In the genomic region with DNA sequence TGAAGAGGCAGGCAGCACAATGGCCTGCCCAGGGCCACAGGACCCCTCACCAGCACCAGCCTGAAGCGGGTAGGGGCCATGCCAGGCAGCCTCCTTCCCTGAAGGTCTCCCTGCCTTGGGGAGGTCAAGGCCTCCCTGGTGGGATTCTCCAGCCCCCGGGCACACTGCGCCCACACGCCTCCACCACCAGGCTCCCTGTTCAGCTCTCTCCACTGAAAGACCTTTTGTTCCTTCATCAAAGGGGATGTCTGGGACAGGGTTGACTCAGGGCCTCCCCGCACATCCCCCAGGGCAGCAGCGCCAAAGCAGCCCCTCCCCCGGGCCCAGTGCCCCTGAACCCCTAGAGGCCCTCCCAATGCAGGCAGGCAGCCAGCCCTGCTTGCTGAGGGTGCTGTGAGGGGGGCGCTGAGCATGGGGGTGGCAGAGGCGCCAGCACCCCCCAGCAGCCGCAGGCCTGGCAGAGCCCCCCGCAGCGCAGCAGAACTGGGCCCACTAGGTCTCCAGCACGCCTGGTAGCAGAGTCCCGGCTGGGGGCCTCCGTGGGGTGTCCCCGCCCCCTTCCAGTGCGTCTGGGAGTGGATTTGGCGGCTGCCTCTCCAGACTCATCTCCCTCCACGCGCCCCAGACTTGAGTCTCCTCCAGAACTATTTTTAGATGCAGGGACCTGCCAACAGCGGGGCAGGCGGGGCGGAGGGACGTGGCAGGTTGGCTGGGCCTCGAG, we compare ENCODE assay signal across 11 cellular contexts. TPM values are rescaled to one million over a fixed set of nuclear protein-coding genes. Genes with fewer than 3 reads are reported as not detected.
DNase-seq lines count a peak whose midpoint lies in the region; ATAC-seq, FAIRE-seq and TF ChIP-seq lines count a peak whose summit lies in the region.
"Had no signal": no experiment of that assay in that cellular context is flagged by ENCODE, and none has a peak within 500 bp of the region (broad histone marks: within the 10 kb centered on the region; RNA-seq: fewer than 3 reads in every experiment).

No MANE protein-coding gene starts in this region.

- FAIRE-seq in HepG2 (lab: Jason Lieb, UNC) = peak; percentile 68
- no peak for FAIRE-seq in GM12892 (lab: Jason Lieb, UNC)

- no peaks in the 10 kb centered on the region for H3K27me3 Mint-ChIP-seq in chondrocyte (ENCODE audit: low read depth)

- WGBS in HepG2 (ENCODE audit: low lambda C conversion rate) = 41% methylated on average over 13 of the region's 25 CpGs
- 63% methylated on average over 23 of the region's 25 CpGs; no CpG with 5 or more reads in 1 of the 2 donors for WGBS in transverse colon (ENCODE audit: low coverage in 1 of 2), 2 donors

- peak overlapping the region; percentile 60 for H3K4me2 ChIP-seq in HepG2 (ENCODE audit: low read depth, low read length)

- no peak for TF ChIP-seq RAD21 in HepG2 (CRISPR knock-in tag; IDR thresholded peaks at IDR 0.05)

- in situ Hi-C loops in HepG2 (cut with HindIII; ENCODE audit: extremely low pct_ligation_motif_present, low pct_unique_long_range_greater_than_20kb) (no loop called here), transverse colon (cut with MboI; ENCODE audit: low pct_ligation_motif_present in 1 of 4, low pct_unique_long_range_greater_than_20kb in 1 of 4, low sequenced_read_pairs in 3 of 4) (no loop called here)

- CTCF ChIA-PET in HepG2 (lab: Yijun Ruan, JAX; ENCODE audit: low intra/inter-chr PET ratio, low total read pairs) = interaction anchor here (1.1 kb wide), 1 partner anchor 148 kb away, joined by 3 read pairs; no protein-coding TSS in a partner anchor

- H3K9me3 Mint-ChIP-seq in chondrocyte (ENCODE audit: low read depth) = no peaks in the 10 kb centered on the region

- peak overlapping the region in 1 of 3 experiments; percentile 17; a peak in 1 of 6 replicates for H3K4me3 ChIP-seq in HepG2 (replicated peaks in 1 of 3; ENCODE audit: insufficient read depth in 1 of 3, low read depth in 2 of 3, low read length in 3 of 3)
- no peak overlapping the region for H3K4me3 ChIP-seq in transverse colon

- peak overlapping the region; percentile 72 for H3K9ac ChIP-seq in HepG2 (ENCODE audit: insufficient read depth, low read depth, low read length)

- BruUV-seq in HepG2 (replicated peaks; lab: Mats Ljungman, UMichigan) = no TSS peak

- H3K4me1 ChIP-seq in HepG2 (ENCODE audit: insufficient read depth, low read length) (peaks cover 59% of the 10 kb centered on the region), transverse colon (peaks cover 25 to 33% (median 29%) of the 10 kb centered on the region in 4 donors)

- H3K79me2 ChIP-seq in HepG2 (ENCODE audit: insufficient read depth, low read length) = peaks cover 49% of the 10 kb centered on the region

- H3K27ac Mint-ChIP-seq in chondrocyte (ENCODE audit: unreplicated experiment) = peak overlapping the region; percentile 99

- TF ChIP-seq POLR2A in HepG2 (IDR thresholded peaks at IDR 0.05; ENCODE audit: insufficient read depth in 1 of 2, low read depth in 2 of 2, low read length in 2 of 2) = no peak
- no peak for TF ChIP-seq POLR2A in transverse colon (IDR thresholded peaks at IDR 0.05)
- TF ChIP-seq POLR2A in GM12892 (IDR thresholded peaks at IDR 0.05; ENCODE audit: low read depth, low read length) = no peak

- H3K36me3 ChIP-seq in HepG2 (replicated peaks in 1 of 2; ENCODE audit: control insufficient read depth in 1 of 2, insufficient read depth in 2 of 2, low read length in 2 of 2) (peaks cover 52 to 62% of the 10 kb centered on the region in 2 experiments), transverse colon (peaks cover 0 to 8% (median 0%) of the 10 kb centered on the region in 4 donors)

- peak in 1 of 2 experiments; percentile 65; a peak in 3 of 4 replicates for TF ChIP-seq EP300 in HepG2 (IDR thresholded peaks at IDR 0.05; ENCODE audit: low read depth in 2 of 2, low read length in 2 of 2)
- TF ChIP-seq EP300 in HepG2 (CRISPR knock-in tag; IDR thresholded peaks at IDR 0.05; ENCODE audit: borderline replicate concordance) = peak; percentile 40; the same call in 1 of the 2 replicates
- no peak for TF ChIP-seq EP300 in transverse colon (IDR thresholded peaks at IDR 0.05; ENCODE audit: low read depth)

- peaks cover 71% of the 10 kb centered on the region for H3K4me1 Mint-ChIP-seq in chondrocyte (ENCODE audit: low read depth)

- H3K9me3 ChIP-seq in HepG2 (ENCODE audit: low read length) = no peaks in the 10 kb centered on the region
- no peaks in the 10 kb centered on the region for H3K9me3 ChIP-seq in transverse colon

- peak; percentile 42 for ATAC-seq in HepG2

- peak; percentile 13 for DNase-seq in DMS53 (lab: John Stamatoyannopoulos, UW)
- DNase-seq in DMS53 treated with DMSO at 0.1 percent for 48 hours (lab: John Stamatoyannopoulos, UW; ENCODE audit: unreplicated experiment) = no peak
- DNase-seq in chondrocyte (ENCODE audit: low spot score) = peak; percentile 96
- peak; percentile 89 for DNase-seq in HepG2 (ENCODE audit: low spot score)
- DNase-seq in transverse colon = peak; percentile 62
- no peak for DNase-seq in HuH-7.5 (ENCODE audit: low spot score)
- no peak for DNase-seq in islet precursor cell
- no peak for DNase-seq in GM12892 (ENCODE audit: insufficient read length)
- DNase-seq: retina had no signal

- H3K36me3 Mint-ChIP-seq in chondrocyte (ENCODE audit: low read depth) = peaks cover 27% of the 10 kb centered on the region

- H3K27ac ChIP-seq in HepG2 (ENCODE audit: extremely low read length, insufficient read depth, low read length) (peak overlapping the region; percentile 77), transverse colon (peak overlapping the region; percentile 59 to 87 (median 72))
- H3K27ac ChIP-seq: 22Rv1, HL-60 had no signal

- H3K27me3 ChIP-seq in HepG2 (ENCODE audit: control insufficient read depth in 1 of 2, insufficient read depth in 2 of 2, low read length in 2 of 2) = no peaks in the 10 kb centered on the region
- H3K27me3 ChIP-seq in transverse colon = no peaks in the 10 kb centered on the region

- POLR2A ChIA-PET in HepG2 (lab: Yijun Ruan, JAX) = interaction anchor here (1.1 to 4.0 kb wide), 5 partner anchors 10 to 67 kb away, joined by 4 to 15 read pairs (median 4); a partner anchor contains a TSS

- no peak for TF ChIP-seq CTCF in chondrocyte (IDR thresholded peaks at IDR 0.05)
- no peak for TF ChIP-seq CTCF in HepG2 (CRISPR knock-in tag; IDR thresholded peaks at IDR 0.05)
- TF ChIP-seq CTCF in transverse colon (IDR thresholded peaks at IDR 0.05) = no peak

- H2AFZ ChIP-seq in HepG2 (ENCODE audit: low read length) = no peak overlapping the region

- H3K4me3 Mint-ChIP-seq in chondrocyte (ENCODE audit: unreplicated experiment) = no peak overlapping the region

- H4K20me1 ChIP-seq in HepG2 (ENCODE audit: insufficient read depth, low read length) = peaks cover 8% of the 10 kb centered on the region

- intact Hi-C loops in HepG2 (cut with micrococcal nuclease; ENCODE audit: unreplicated experiment) = loop anchor here (2.0 kb wide), 2 partner anchors 25 to 147 kb away; no protein-coding TSS in a partner anchor
- intact Hi-C loops in transverse colon (cut with DNase I; ENCODE audit: low total_unique reads) = no loop called here

RNA-seq across cellular contexts. Expression of a gene that starts 13.1 kb away (rescaled TPM):
- total RNA-seq in chondrocyte = 125 to 140 TPM (median 125 TPM) in 3 replicates
- total RNA-seq in HepG2 (2016; rRNA removed; fragmentation: Illumina TruSeq; extraction: Trizol) = 35.9 and 48.1 TPM in 2 replicates
- 13.1 and 14.5 TPM in 2 replicates for total RNA-seq in HepG2 (2016; cell fraction: cytosol; rRNA removed; fragmentation: Illumina TruSeq; extraction: Trizol; ENCODE audit: low read depth)
- total RNA-seq in HepG2 (2016; cell fraction: insoluble cytoplasmic fraction; rRNA removed; fragmentation: Illumina TruSeq; extraction: Trizol) = 33.1 and 51.1 TPM in 2 replicates
- 38.7 and 43.1 TPM in 2 replicates for total RNA-seq in HepG2 (2016; cell fraction: membrane; rRNA removed; fragmentation: Illumina TruSeq; extraction: Trizol)
- total RNA-seq in HepG2 (2016; cell fraction: nucleus; rRNA removed; fragmentation: Illumina TruSeq; extraction: Trizol) = 38.1 and 45.0 TPM in 2 replicates
- 51.7 and 57.8 TPM in 2 replicates for polyA plus RNA-seq in HepG2 (2011; rRNA removed)
- 31.6 and 53.3 TPM in 2 replicates for polyA plus RNA-seq in HepG2 (2011; cell fraction: cytosol; rRNA removed)
- polyA plus RNA-seq in HepG2 (2011; cell fraction: nucleus; rRNA removed) = 202 and 242 TPM in 2 replicates
- 39.6 and 65.3 TPM in 2 replicates for polyA plus RNA-seq in HepG2 (2012)
- 13.2 and 13.9 TPM in 2 replicates for polyA plus RNA-seq in HepG2 (2016; cell fraction: cytosol; fragmentation: Illumina TruSeq; extraction: Trizol; ENCODE audit: low read depth)
- polyA plus RNA-seq in HepG2 (2016; cell fraction: insoluble cytoplasmic fraction; fragmentation: Illumina TruSeq; extraction: Trizol; ENCODE audit: low read depth) = 47.9 and 56.1 TPM in 2 replicates
- polyA plus RNA-seq in HepG2 (2016; cell fraction: membrane; fragmentation: Illumina TruSeq; extraction: Trizol; ENCODE audit: low read depth) = 24.5 and 27.8 TPM in 2 replicates
- 68.9 and 74.0 TPM in 2 replicates for polyA plus RNA-seq in HepG2 (2016; cell fraction: nucleus; fragmentation: Illumina TruSeq; extraction: Trizol; ENCODE audit: insufficient read depth, low read depth)
- 35.0 and 120 TPM in 2 replicates for polyA minus RNA-seq in HepG2 (2011; rRNA and poly(A)+ RNA removed; ENCODE audit: low replicate concordance)
- 32.5 and 33.4 TPM in 2 replicates for polyA minus RNA-seq in HepG2 (2011; cell fraction: cytosol; rRNA and poly(A)+ RNA removed)
- polyA minus RNA-seq in HepG2 (2011; cell fraction: nucleus; rRNA and poly(A)+ RNA removed) = 77.6 and 107 TPM in 2 replicates
- total RNA-seq in transverse colon = 100 to 1,000 TPM; 125 to 201 (median 154) TPM
- polyA plus RNA-seq in GM12892 (2012; ENCODE audit: missing spikeins) = 1.5 TPM

RNA-seq across cellular contexts. Expression of a gene that starts 19.5 kb away (rescaled TPM):
- total RNA-seq in chondrocyte (not detected in 3 replicates), HepG2 (2016; rRNA removed; fragmentation: Illumina TruSeq; extraction: Trizol) (not detected in 2 replicates), transverse colon (not detected)
- total RNA-seq in HepG2 (2016; cell fraction: cytosol; rRNA removed; fragmentation: Illumina TruSeq; extraction: Trizol; ENCODE audit: low read depth) = not detected in 2 replicates
- total RNA-seq in HepG2 (2016; cell fraction: insoluble cytoplasmic fraction; rRNA removed; fragmentation: Illumina TruSeq; extraction: Trizol) = not detected in 2 replicates
- total RNA-seq in HepG2 (2016; cell fraction: membrane; rRNA removed; fragmentation: Illumina TruSeq; extraction: Trizol) = not detected in 2 replicates
- total RNA-seq in HepG2 (2016; cell fraction: nucleus; rRNA removed; fragmentation: Illumina TruSeq; extraction: Trizol) = not detected in 2 replicates
- polyA plus RNA-seq in HepG2 (2011; rRNA removed) = 0.55 TPM in 1 of 2 replicates, not detected in the other
- 0.13 and 0.14 TPM in 2 replicates for polyA plus RNA-seq in HepG2 (2011; cell fraction: cytosol; rRNA removed)
- 0.47 TPM in 1 of 2 replicates, not detected in the other for polyA plus RNA-seq in HepG2 (2011; cell fraction: nucleus; rRNA removed)
- polyA plus RNA-seq in HepG2 (2012) = not detected in 2 replicates
- not detected in 2 replicates for polyA plus RNA-seq in HepG2 (2016; cell fraction: cytosol; fragmentation: Illumina TruSeq; extraction: Trizol; ENCODE audit: low read depth)
- not detected in 2 replicates for polyA plus RNA-seq in HepG2 (2016; cell fraction: insoluble cytoplasmic fraction; fragmentation: Illumina TruSeq; extraction: Trizol; ENCODE audit: low read depth)
- polyA plus RNA-seq in HepG2 (2016; cell fraction: membrane; fragmentation: Illumina TruSeq; extraction: Trizol; ENCODE audit: low read depth) = not detected in 2 replicates
- not detected in 2 replicates for polyA plus RNA-seq in HepG2 (2016; cell fraction: nucleus; fragmentation: Illumina TruSeq; extraction: Trizol; ENCODE audit: insufficient read depth, low read depth)
- polyA minus RNA-seq in HepG2 (2011; rRNA and poly(A)+ RNA removed; ENCODE audit: low replicate concordance) = not detected in 2 replicates
- polyA minus RNA-seq in HepG2 (2011; cell fraction: cytosol; rRNA and poly(A)+ RNA removed) = not detected in 2 replicates
- not detected in 2 replicates for polyA minus RNA-seq in HepG2 (2011; cell fraction: nucleus; rRNA and poly(A)+ RNA removed)
- not detected for polyA plus RNA-seq in GM12892 (2012; ENCODE audit: missing spikeins)

RNA-seq across cellular contexts. Expression of a gene that starts 31.3 kb away (rescaled TPM):
- not detected in 3 replicates for total RNA-seq in chondrocyte
- total RNA-seq in HepG2 (2016; rRNA removed; fragmentation: Illumina TruSeq; extraction: Trizol) = not detected in 2 replicates
- total RNA-seq in HepG2 (2016; cell fraction: cytosol; rRNA removed; fragmentation: Illumina TruSeq; extraction: Trizol; ENCODE audit: low read depth) = not detected in 2 replicates
- total RNA-seq in HepG2 (2016; cell fraction: insoluble cytoplasmic fraction; rRNA removed; fragmentation: Illumina TruSeq; extraction: Trizol) = not detected in 2 replicates
- not detected in 2 replicates for total RNA-seq in HepG2 (2016; cell fraction: membrane; rRNA removed; fragmentation: Illumina TruSeq; extraction: Trizol)
- not detected in 2 replicates for total RNA-seq in HepG2 (2016; cell fraction: nucleus; rRNA removed; fragmentation: Illumina TruSeq; extraction: Trizol)
- polyA plus RNA-seq in HepG2 (2011; rRNA removed) = 0.13 and 0.39 TPM in 2 replicates
- polyA plus RNA-seq in HepG2 (2011; cell fraction: cytosol; rRNA removed) = 0.13 TPM in 1 of 2 replicates, not detected in the other
- polyA plus RNA-seq in HepG2 (2011; cell fraction: nucleus; rRNA removed) = 0.53 TPM in 1 of 2 replicates, not detected in the other
- 0.78 and 0.89 TPM in 2 replicates for polyA plus RNA-seq in HepG2 (2012)
- polyA plus RNA-seq in HepG2 (2016; cell fraction: cytosol; fragmentation: Illumina TruSeq; extraction: Trizol; ENCODE audit: low read depth) = 0.40 TPM in 1 of 2 replicates, not detected in the other
- polyA plus RNA-seq in HepG2 (2016; cell fraction: insoluble cytoplasmic fraction; fragmentation: Illumina TruSeq; extraction: Trizol; ENCODE audit: low read depth) = not detected in 2 replicates
- polyA plus RNA-seq in HepG2 (2016; cell fraction: membrane; fragmentation: Illumina TruSeq; extraction: Trizol; ENCODE audit: low read depth) = 0.37 TPM in 1 of 2 replicates, not detected in the other
- polyA plus RNA-seq in HepG2 (2016; cell fraction: nucleus; fragmentation: Illumina TruSeq; extraction: Trizol; ENCODE audit: insufficient read depth, low read depth) = not detected in 2 replicates
- not detected in 2 replicates for polyA minus RNA-seq in HepG2 (2011; rRNA and poly(A)+ RNA removed; ENCODE audit: low replicate concordance)
- polyA minus RNA-seq in HepG2 (2011; cell fraction: cytosol; rRNA and poly(A)+ RNA removed) = not detected in 2 replicates
- polyA minus RNA-seq in HepG2 (2011; cell fraction: nucleus; rRNA and poly(A)+ RNA removed) = not detected in 2 replicates
- not detected for total RNA-seq in transverse colon
- not detected for polyA plus RNA-seq in GM12892 (2012; ENCODE audit: missing spikeins)

Comparison
In these comparisons a context has a peak if more than half of its experiments do, and no peak if none do; other contexts are left out.
1. DNase-seq: peak in DMS53 (single experiment), chondrocyte (single experiment), HepG2 (single experiment) and transverse colon (single experiment); none in DMS53 treated with DMSO at 0.1 percent for 48 hours (single experiment), HuH-7.5 (single experiment), islet precursor cell (single experiment) and GM12892 (single experiment).